ENCODE assay signal across 8 cellular contexts in the genomic region with DNA sequence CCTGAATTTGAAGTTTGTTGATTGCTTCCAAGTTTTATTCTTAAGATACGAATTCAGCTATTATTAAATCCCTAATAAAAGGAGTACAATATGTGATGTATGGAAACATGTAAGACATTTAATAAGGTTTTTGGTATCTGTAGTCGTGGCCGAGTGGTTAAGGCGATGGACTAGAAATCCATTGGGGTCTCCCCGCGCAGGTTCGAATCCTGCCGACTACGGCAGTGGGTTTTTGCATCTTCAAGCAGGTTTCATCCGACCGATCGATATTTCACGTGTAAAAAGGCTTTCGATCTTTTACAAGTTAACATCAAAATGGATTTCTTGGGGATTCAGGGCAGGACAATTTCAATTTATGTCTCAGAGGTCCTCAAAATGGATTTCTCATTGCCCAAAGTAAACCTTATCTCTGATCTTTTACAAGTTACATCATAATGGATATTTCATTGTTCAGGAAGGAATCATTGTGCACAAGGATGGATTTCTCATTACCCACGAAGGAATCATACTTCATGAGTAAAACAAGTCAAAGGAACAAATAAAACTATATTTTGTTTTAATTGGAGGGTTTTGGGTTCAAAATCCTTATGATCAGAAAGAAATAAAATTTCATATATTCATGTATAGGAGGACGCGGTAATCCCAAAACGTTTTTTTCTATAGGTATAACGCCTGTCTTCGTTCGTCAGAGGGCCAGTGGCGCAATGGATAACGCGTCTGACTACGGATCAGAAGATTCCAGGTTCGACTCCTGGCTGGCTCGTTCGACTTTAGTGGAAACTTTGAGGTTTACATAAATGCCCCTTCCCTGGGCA. TPM values are rescaled to one million over a fixed set of nuclear protein-coding genes. Genes with fewer than 3 reads are reported as not detected.
DNase-seq lines count a peak whose midpoint lies in the region; ATAC-seq and TF ChIP-seq lines count a peak whose summit lies in the region.

No MANE protein-coding gene starts in this region.

- H3K9me3 ChIP-seq in DOHH2 (ENCODE audit: control insufficient read depth, insufficient read depth, low read length) (no peaks in the 10 kb centered on the region), adipocyte (ENCODE audit: control insufficient read depth, low read length) (no peaks in the 10 kb centered on the region), gastroesophageal sphincter (no peaks in the 10 kb centered on the region)

- H3K36me3 ChIP-seq in DOHH2 (ENCODE audit: control insufficient read depth, low read length) (no peaks in the 10 kb centered on the region), adipocyte (ENCODE audit: control insufficient read depth, insufficient read depth, low read length, severe bottlenecking) (no peaks in the 10 kb centered on the region), gastroesophageal sphincter (no peaks in the 10 kb centered on the region)

- peaks cover 14% of the 10 kb centered on the region for H3K27me3 ChIP-seq in DOHH2 (ENCODE audit: control insufficient read depth, low read length)
- peaks cover 10% of the 10 kb centered on the region for H3K27me3 ChIP-seq in adipocyte (replicated peaks; ENCODE audit: control insufficient read depth, insufficient read depth, low read length)
- H3K27me3 ChIP-seq in gastroesophageal sphincter, result peaks cover 81% of the 10 kb centered on the region

- TF ChIP-seq POLR2A in gastroesophageal sphincter (IDR thresholded peaks at IDR 0.05), result no peak

- no peaks in the 10 kb centered on the region for H3K9me3 Mint-ChIP-seq in type B pancreatic cell

- H3K4me1 ChIP-seq in DOHH2 (ENCODE audit: control insufficient read depth, low read length) (peaks cover 65% of the 10 kb centered on the region), adipocyte (ENCODE audit: control insufficient read depth, insufficient read depth, low read length) (peaks cover 12% of the 10 kb centered on the region), gastroesophageal sphincter (no peaks in the 10 kb centered on the region)

- ATAC-seq in gastroesophageal sphincter (no peak), GM21717 (IDR thresholded peaks at IDR 0.05; ENCODE audit: unreplicated experiment) (no peak)

- H3K4me3 Mint-ChIP-seq in type B pancreatic cell, result peak overlapping the region; percentile 90

- DNase-seq in KG1 (lab: John Stamatoyannopoulos, UW) (peak; percentile 85), SKM-1 treated with dmso at 0.1 percent for 144 hours (lab: John Stamatoyannopoulos, UW; ENCODE audit: unreplicated experiment) (peak; percentile 65), adipocyte (ENCODE audit: low read depth) (peak; percentile 84), left kidney (ENCODE audit: low read depth, low spot score) (peak; percentile 73), type B pancreatic cell (ENCODE audit: extremely low spot score, unreplicated experiment) (peak; percentile 77)

- no peak overlapping the region for H3K9ac ChIP-seq in adipocyte (ENCODE audit: low read length)

- no peaks in the 10 kb centered on the region for H3K36me3 Mint-ChIP-seq in type B pancreatic cell

- no peaks in the 10 kb centered on the region for H4K20me1 ChIP-seq in DOHH2 (ENCODE audit: control insufficient read depth, insufficient read depth, low read depth, low read length)

- H3K4me3 ChIP-seq in DOHH2 (ENCODE audit: low read length), result peak overlapping the region; percentile 81
- H3K4me3 ChIP-seq in adipocyte (ENCODE audit: low read length), result peak overlapping the region; percentile 69
- no peak overlapping the region for H3K4me3 ChIP-seq in gastroesophageal sphincter

- peak overlapping the region; percentile 90 for H3K27ac Mint-ChIP-seq in type B pancreatic cell

- no peaks in the 10 kb centered on the region for H3K79me2 ChIP-seq in DOHH2 (ENCODE audit: control insufficient read depth, low read length)

- H3K27me3 Mint-ChIP-seq in type B pancreatic cell, result peaks cover 66% of the 10 kb centered on the region

- H3F3A ChIP-seq in DOHH2 (ENCODE audit: control insufficient read depth, insufficient read depth), result peaks cover 39% of the 10 kb centered on the region

- TF ChIP-seq CTCF in DOHH2 (IDR thresholded peaks at IDR 0.05; ENCODE audit: low read depth, low read length, poor library complexity, severe bottlenecking) (no peak), type B pancreatic cell (conservative IDR thresholded peaks at IDR 0.05) (no peak), gastroesophageal sphincter (IDR thresholded peaks at IDR 0.05) (no peak)

- TF ChIP-seq EP300 in gastroesophageal sphincter (IDR thresholded peaks at IDR 0.05), result no peak

- no peaks in the 10 kb centered on the region for H3K9me2 ChIP-seq in DOHH2 (replicated peaks; ENCODE audit: control insufficient read depth, low read length)

- peaks cover 36% of the 10 kb centered on the region for H3K4me1 Mint-ChIP-seq in type B pancreatic cell (ENCODE audit: unreplicated experiment)

- H3K4me2 ChIP-seq in DOHH2 (ENCODE audit: low read length), result peak overlapping the region; percentile 82

- WGBS in gastroesophageal sphincter (ENCODE audit: low coverage in 1 of 2), 2 donors, result 8 to 9% methylated on average over 28 of the region's 28 CpGs

- H3K27ac ChIP-seq in DOHH2 (ENCODE audit: low read depth, low read length) (no peak overlapping the region), gastroesophageal sphincter (no peak overlapping the region)

RNA-seq across cellular contexts. Expression of gene BTN3A2, which starts 37.3 kb away (rescaled TPM):
- total RNA-seq in type B pancreatic cell (ENCODE audit: low replicate concordance), result 13.1 and 16.4 TPM in 2 replicates
- 10 to 100 TPM in 2 of 4 donors, 1 to 10 TPM in 2; 6.7 to 13.9 (median 10.2) TPM for total RNA-seq in gastroesophageal sphincter

RNA-seq across cellular contexts. Expression of gene BTN2A2, which starts 55.3 kb away (rescaled TPM):
- total RNA-seq in type B pancreatic cell (ENCODE audit: low replicate concordance), result 8.7 and 21.6 TPM in 2 replicates
- 10 to 100 TPM in 1 of 4 donors, 1 to 10 TPM in 3; 6.3 to 16.3 (median 7.1) TPM for total RNA-seq in gastroesophageal sphincter

Comparison
In these comparisons a context has a peak if more than half of its experiments do, and no peak if none do; other contexts are left out.
1. H3K4me3 ChIP-seq: peak in DOHH2 (single experiment) and adipocyte (single experiment); none in gastroesophageal sphincter (0 of 2).
2. Peak in every context shown above with its lines, with median percentiles within 50 percentile points of each other: DNase-seq.